In the genomic region with DNA sequence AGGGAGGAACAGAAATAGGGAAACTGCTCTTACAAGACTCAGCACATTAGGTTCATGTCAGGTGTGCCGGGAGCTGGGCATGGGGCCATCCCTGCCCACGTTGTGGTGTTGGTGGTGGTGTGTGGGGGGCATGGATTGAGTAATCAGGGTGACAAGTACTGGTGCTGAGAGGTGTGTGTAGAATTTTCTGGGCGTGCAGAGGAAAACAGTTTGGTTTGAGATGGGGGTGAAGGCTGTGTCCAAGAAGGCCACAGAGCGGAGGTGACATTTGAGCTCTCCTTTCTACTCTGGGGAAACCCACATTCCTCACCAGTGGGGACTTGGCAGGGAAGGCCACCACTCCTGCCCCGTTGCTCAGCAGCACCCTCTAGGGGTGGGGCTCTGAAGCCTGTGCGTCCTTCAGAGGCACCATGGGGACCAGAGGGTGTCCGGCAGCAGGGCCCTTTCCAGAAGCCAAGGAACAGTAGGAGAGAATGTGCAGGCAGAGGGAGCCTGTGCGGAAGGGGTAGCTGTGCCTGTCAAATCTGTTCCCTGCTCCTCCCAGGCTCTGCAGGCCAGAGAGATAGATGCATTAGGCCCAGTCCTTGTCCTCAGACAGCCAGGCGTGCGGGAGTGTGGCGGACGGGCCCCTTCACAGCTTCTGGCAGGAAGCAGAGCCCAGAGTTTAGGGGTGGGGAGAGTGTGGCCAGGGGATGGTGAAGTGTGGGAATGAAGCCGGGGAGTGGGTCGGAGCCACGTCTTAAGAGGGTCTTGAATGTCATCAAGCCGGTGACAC, we compare ENCODE assay signal across 8 cellular contexts. TPM values are rescaled to one million over a fixed set of nuclear protein-coding genes. Genes with fewer than 3 reads are reported as not detected.
DNase-seq lines count a peak whose midpoint lies in the region; ATAC-seq and TF ChIP-seq lines count a peak whose summit lies in the region.

No MANE protein-coding gene starts in this region.

- TF ChIP-seq EP300 in tibial nerve (IDR thresholded peaks at IDR 0.05), result no peak

- peak; percentile 70 for DNase-seq in activated CD4-positive, alpha-beta T cell treated with anti-CD3 and anti-CD28 coated beads for 48 hours
- DNase-seq in activated CD4-positive, alpha-beta T cell treated with anti-CD3 and anti-CD28 coated beads, Interleukin-2, amount 50 U/mL, for 4 hours, result no peak
- DNase-seq in activated CD8-positive, alpha-beta memory T cell treated with anti-CD3 and anti-CD28 coated beads, Interleukin-2, amount 50 U/mL, for 4 hours, result peak; percentile 40
- DNase-seq in left lung (peak; percentile 50 to 87), tibial nerve (ENCODE audit: low spot score in 2 of 2) (no peak), NK-92 (lab: John Stamatoyannopoulos, UW; ENCODE audit: unreplicated experiment) (no peak)

- 83 to 90% methylated on average over 16 of the region's 16 CpGs for WGBS in tibial nerve, 2 donors

- intact Hi-C loops in left lung (cut with DNase I), result no loop called here

- peaks cover 36 to 95% of the 10 kb centered on the region in 2 donors for H3K4me1 ChIP-seq in left lung
- peaks cover 0 to 46% (median 15%) of the 10 kb centered on the region in 4 donors for H3K4me1 ChIP-seq in tibial nerve

- H3K9me3 ChIP-seq in left lung (no peaks in the 10 kb centered on the region), tibial nerve (peaks cover 0 to 5% (median 0%) of the 10 kb centered on the region in 4 donors)

- no peaks in the 10 kb centered on the region for H3K36me3 ChIP-seq in left lung
- H3K36me3 ChIP-seq in tibial nerve, result no peaks in the 10 kb centered on the region

- ATAC-seq in left lung, result peak; percentile 29
- no peak for ATAC-seq in GM19351 (IDR thresholded peaks at IDR 0.05; ENCODE audit: unreplicated experiment)
- no peak for ATAC-seq in HG03135 (IDR thresholded peaks at IDR 0.05; ENCODE audit: unreplicated experiment)

- H3K27ac ChIP-seq in left lung (peak overlapping the region; percentile 59 to 74), tibial nerve (peak overlapping the region in 3 of 4 donors; percentile 47 to 76 (median 71))

- H3K4me3 ChIP-seq in left lung (no peak overlapping the region), tibial nerve (no peak overlapping the region)

- no peaks in the 10 kb centered on the region for H3K27me3 ChIP-seq in left lung
- no peaks in the 10 kb centered on the region for H3K27me3 ChIP-seq in tibial nerve

- TF ChIP-seq CTCF in left lung (IDR thresholded peaks at IDR 0.05), result peak; percentile 42 to 51
- peak in 1 of 5 experiments; percentile 21 for TF ChIP-seq CTCF in tibial nerve (IDR thresholded peaks at IDR 0.05)

- TF ChIP-seq POLR2A in tibial nerve (IDR thresholded peaks at IDR 0.05), result no peak

RNA-seq across cellular contexts. Expression of a gene that starts 48.7 kb away (rescaled TPM):
- 10 to 100 TPM; 84.8 to 93.0 TPM for total RNA-seq in left lung
- total RNA-seq in tibial nerve, result 100 to 1,000 TPM in 1 of 4 donors, 10 to 100 TPM in 3; 65.1 to 147 (median 83.5) TPM

Comparison
In these comparisons a context has a peak if more than half of its experiments do, and no peak if none do; other contexts are left out.
1. DNase-seq: peak in activated CD4-positive, alpha-beta T cell treated with anti-CD3 and anti-CD28 coated beads for 48 hours (single experiment), activated CD8-positive, alpha-beta memory T cell treated with anti-CD3 and anti-CD28 coated beads, Interleukin-2, amount 50 U/mL, for 4 hours (single experiment) and left lung (2 of 2); none in activated CD4-positive, alpha-beta T cell treated with anti-CD3 and anti-CD28 coated beads, Interleukin-2, amount 50 U/mL, for 4 hours (0 of 2), tibial nerve (0 of 2) and NK-92 (single experiment).